In the genomic region with DNA sequence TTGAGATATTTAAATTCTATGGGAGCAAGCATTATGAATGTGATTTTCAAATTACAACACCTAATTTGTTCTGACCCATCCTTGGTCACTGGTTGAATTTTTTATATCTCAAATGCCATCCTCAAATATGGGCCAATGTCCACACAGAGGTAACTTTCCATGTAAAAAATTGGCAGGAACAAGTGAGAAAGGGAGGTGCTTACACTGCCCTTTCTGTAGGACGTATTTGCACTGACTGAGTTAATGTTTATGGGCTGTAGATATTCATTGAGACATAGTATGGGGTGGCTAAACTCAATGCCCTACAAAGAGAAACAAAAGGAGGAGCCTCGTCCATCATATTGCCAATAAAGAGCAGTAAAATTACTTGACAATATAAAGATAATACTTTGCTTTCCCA, we compare ENCODE assay signal across 15 cellular contexts.
DNase-seq lines count a peak whose midpoint lies in the region; ATAC-seq and TF ChIP-seq lines count a peak whose summit lies in the region.
"Had no signal": no experiment of that assay in that cellular context is flagged by ENCODE, and none has a peak within 500 bp of the region (broad histone marks: within the 10 kb centered on the region; RNA-seq: fewer than 3 reads in every experiment).

No MANE protein-coding gene starts in this region.

- H4K20me1 ChIP-seq in GM23338 (replicated peaks; ENCODE audit: insufficient read depth), result no peaks in the 10 kb centered on the region

- no peak overlapping the region for H3K4me3 ChIP-seq in GM23338

- H3K4me3 Mint-ChIP-seq in GM23338 (no peak overlapping the region), nephron progenitor cell (peak overlapping the region; percentile 10)
- H3K4me3 Mint-ChIP-seq: CD4-positive, alpha-beta memory T cell had no signal

- no peak overlapping the region for H3K27ac ChIP-seq in GM23338 (ENCODE audit: low read depth)

- H3K4me1 Mint-ChIP-seq in GM23338 (peaks cover 45% of the 10 kb centered on the region), nephron progenitor cell (peaks cover 61% of the 10 kb centered on the region)
- H3K4me1 Mint-ChIP-seq: CD4-positive, alpha-beta memory T cell had no signal

- H3K36me3 ChIP-seq in GM23338 (ENCODE audit: insufficient read depth), result no peaks in the 10 kb centered on the region

- H3K4me2 ChIP-seq in GM23338, result no peak overlapping the region

- H3K27ac Mint-ChIP-seq in GM23338, result peak overlapping the region; percentile 19; the same call in 1 of the 2 replicates
- peak overlapping the region; percentile 92 for H3K27ac Mint-ChIP-seq in nephron progenitor cell
- H3K27ac Mint-ChIP-seq: CD4-positive, alpha-beta memory T cell had no signal

- H3F3A ChIP-seq in GM23338 (replicated peaks; ENCODE audit: low read depth), result no peaks in the 10 kb centered on the region

- no peaks in the 10 kb centered on the region for H3K36me3 Mint-ChIP-seq in GM23338 (ENCODE audit: low read depth)
- no peaks in the 10 kb centered on the region for H3K36me3 Mint-ChIP-seq in nephron progenitor cell (ENCODE audit: low read depth)
- H3K36me3 Mint-ChIP-seq: CD4-positive, alpha-beta memory T cell had no signal

- no peaks in the 10 kb centered on the region for H3K9me3 Mint-ChIP-seq in GM23338
- H3K9me3 Mint-ChIP-seq in nephron progenitor cell, result no peaks in the 10 kb centered on the region

- no peaks in the 10 kb centered on the region for H3K79me2 ChIP-seq in GM23338 (replicated peaks; ENCODE audit: insufficient read depth)

- no peak overlapping the region for H2AFZ ChIP-seq in GM23338

- ATAC-seq in GM23338, result no peak

- H3K27me3 ChIP-seq in GM23338 (ENCODE audit: insufficient read depth), result no peaks in the 10 kb centered on the region

- H3K9me2 ChIP-seq in GM23338 (ENCODE audit: insufficient read depth), result no peaks in the 10 kb centered on the region

- H3K27me3 Mint-ChIP-seq in GM23338 (ENCODE audit: insufficient read depth, low read depth, poor library complexity), result peaks cover 2% of the 10 kb centered on the region
- H3K27me3 Mint-ChIP-seq in nephron progenitor cell (ENCODE audit: low read depth, poor library complexity), result no peaks in the 10 kb centered on the region
- H3K27me3 Mint-ChIP-seq: CD4-positive, alpha-beta memory T cell had no signal

- H3K4me1 ChIP-seq in GM23338 (ENCODE audit: insufficient read depth), result peaks cover 13% of the 10 kb centered on the region

- no peak for TF ChIP-seq CTCF in GM23338 (conservative IDR thresholded peaks at IDR 0.05; ENCODE audit: low read depth in 2 of 2)
- no peak for TF ChIP-seq CTCF in nephron progenitor cell (IDR thresholded peaks at IDR 0.05)

- DNase-seq in GM23338 (ENCODE audit: low spot score), result no peak
- DNase-seq in NCI-H69 (lab: John Stamatoyannopoulos, UW), result peak; percentile 71
- no peak for DNase-seq in nephron progenitor cell
- DNase-seq in activated gamma-delta T cell treated with Interleukin-2 at 50 U/mL for 16 hours, result no peak
- no peak for DNase-seq in medulla oblongata (ENCODE audit: extremely low spot score)
- DNase-seq in NCI-H1105 treated with DMSO at 0.1 percent for 48 hours (lab: John Stamatoyannopoulos, UW), result no peak
- DNase-seq: C1 segment of cervical spinal cord; Calu3; CD4-positive, alpha-beta memory T cell; COR-L47; DMS53; DMS79 treated with DMSO at 0.1 percent for 48 hours; GF-D8; H7; HCEC 1CT had no signal

TF ChIP-seq in GM23338, 12 proteins besides CTCF, POLR2A, EP300 and RAD21 (continues in another document):
- TF ChIP-seq NANOG (IDR thresholded peaks at IDR 0.05; ENCODE audit: borderline replicate concordance) (no peak), POLR2AphosphoS5 (IDR thresholded peaks at IDR 0.05; ENCODE audit: low read depth) (no peak), EZH2 (IDR thresholded peaks at IDR 0.05; ENCODE audit: low read depth, unreplicated experiment) (no peak), JUNB (IDR thresholded peaks at IDR 0.05; ENCODE audit: unreplicated experiment) (no peak), STAT1 (IDR thresholded peaks at IDR 0.05; ENCODE audit: unreplicated experiment) (no peak), ZNF331 (CRISPR knock-in tag; IDR thresholded peaks at IDR 0.05; ENCODE audit: low read depth) (no peak), ZNF114 (CRISPR knock-in tag; IDR thresholded peaks at IDR 0.05) (no peak), CREB1 (CRISPR knock-in tag; IDR thresholded peaks at IDR 0.05; ENCODE audit: low read depth) (no peak), EZH2phosphoT487 (IDR thresholded peaks at IDR 0.05; ENCODE audit: unreplicated experiment) (no peak)
- TF ChIP-seq, protein P1, sequence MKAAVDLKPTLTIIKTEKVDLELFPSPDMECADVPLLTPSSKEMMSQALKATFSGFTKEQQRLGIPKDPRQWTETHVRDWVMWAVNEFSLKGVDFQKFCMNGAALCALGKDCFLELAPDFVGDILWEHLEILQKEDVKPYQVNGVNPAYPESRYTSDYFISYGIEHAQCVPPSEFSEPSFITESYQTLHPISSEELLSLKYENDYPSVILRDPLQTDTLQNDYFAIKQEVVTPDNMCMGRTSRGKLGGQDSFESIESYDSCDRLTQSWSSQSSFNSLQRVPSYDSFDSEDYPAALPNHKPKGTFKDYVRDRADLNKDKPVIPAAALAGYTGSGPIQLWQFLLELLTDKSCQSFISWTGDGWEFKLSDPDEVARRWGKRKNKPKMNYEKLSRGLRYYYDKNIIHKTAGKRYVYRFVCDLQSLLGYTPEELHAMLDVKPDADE (IDR thresholded peaks at IDR 0.05), result no peak
- TF ChIP-seq, protein P2, sequence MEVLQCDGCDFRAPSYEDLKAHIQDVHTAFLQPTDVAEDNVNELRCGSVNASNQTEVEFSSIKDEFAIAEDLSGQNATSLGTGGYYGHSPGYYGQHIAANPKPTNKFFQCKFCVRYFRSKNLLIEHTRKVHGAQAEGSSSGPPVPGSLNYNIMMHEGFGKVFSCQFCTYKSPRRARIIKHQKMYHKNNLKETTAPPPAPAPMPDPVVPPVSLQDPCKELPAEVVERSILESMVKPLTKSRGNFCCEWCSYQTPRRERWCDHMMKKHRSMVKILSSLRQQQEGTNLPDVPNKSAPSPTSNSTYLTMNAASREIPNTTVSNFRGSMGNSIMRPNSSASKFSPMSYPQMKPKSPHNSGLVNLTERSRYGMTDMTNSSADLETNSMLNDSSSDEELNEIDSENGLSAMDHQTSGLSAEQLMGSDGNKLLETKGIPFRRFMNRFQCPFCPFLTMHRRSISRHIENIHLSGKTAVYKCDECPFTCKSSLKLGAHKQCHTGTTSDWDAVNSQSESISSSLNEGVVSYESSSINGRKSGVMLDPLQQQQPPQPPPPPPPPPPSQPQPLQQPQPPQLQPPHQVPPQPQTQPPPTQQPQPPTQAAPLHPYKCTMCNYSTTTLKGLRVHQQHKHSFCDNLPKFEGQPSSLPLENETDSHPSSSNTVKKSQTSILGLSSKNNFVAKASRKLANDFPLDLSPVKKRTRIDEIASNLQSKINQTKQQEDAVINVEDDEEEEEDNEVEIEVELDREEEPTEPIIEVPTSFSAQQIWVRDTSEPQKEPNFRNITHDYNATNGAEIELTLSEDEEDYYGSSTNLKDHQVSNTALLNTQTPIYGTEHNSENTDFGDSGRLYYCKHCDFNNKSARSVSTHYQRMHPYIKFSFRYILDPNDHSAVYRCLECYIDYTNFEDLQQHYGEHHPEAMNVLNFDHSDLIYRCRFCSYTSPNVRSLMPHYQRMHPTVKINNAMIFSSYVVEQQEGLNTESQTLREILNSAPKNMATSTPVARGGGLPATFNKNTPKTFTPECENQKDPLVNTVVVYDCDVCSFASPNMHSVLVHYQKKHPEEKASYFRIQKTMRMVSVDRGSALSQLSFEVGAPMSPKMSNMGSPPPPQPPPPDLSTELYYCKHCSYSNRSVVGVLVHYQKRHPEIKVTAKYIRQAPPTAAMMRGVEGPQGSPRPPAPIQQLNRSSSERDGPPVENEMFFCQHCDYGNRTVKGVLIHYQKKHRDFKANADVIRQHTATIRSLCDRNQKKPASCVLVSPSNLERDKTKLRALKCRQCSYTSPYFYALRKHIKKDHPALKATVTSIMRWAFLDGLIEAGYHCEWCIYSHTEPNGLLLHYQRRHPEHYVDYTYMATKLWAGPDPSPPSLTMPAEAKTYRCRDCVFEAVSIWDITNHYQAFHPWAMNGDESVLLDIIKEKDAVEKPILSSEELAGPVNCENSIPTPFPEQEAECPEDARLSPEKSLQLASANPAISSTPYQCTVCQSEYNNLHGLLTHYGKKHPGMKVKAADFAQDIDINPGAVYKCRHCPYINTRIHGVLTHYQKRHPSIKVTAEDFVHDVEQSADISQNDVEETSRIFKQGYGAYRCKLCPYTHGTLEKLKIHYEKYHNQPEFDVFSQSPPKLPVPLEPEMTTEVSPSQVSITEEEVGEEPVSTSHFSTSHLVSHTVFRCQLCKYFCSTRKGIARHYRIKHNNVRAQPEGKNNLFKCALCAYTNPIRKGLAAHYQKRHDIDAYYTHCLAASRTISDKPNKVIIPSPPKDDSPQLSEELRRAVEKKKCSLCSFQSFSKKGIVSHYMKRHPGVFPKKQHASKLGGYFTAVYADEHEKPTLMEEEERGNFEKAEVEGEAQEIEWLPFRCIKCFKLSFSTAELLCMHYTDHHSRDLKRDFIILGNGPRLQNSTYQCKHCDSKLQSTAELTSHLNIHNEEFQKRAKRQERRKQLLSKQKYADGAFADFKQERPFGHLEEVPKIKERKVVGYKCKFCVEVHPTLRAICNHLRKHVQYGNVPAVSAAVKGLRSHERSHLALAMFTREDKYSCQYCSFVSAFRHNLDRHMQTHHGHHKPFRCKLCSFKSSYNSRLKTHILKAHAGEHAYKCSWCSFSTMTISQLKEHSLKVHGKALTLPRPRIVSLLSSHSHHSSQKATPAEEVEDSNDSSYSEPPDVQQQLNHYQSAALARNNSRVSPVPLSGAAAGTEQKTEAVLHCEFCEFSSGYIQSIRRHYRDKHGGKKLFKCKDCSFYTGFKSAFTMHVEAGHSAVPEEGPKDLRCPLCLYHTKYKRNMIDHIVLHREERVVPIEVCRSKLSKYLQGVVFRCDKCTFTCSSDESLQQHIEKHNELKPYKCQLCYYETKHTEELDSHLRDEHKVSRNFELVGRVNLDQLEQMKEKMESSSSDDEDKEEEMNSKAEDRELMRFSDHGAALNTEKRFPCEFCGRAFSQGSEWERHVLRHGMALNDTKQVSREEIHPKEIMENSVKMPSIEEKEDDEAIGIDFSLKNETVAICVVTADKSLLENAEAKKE (CRISPR knock-in tag; IDR thresholded peaks at IDR 0.05), result no peak
